Comparison of ENCODE assay signal across 16 cellular contexts in genomic region chr2:160322320-160322719, GRCh38.
DNase-seq lines count a peak whose midpoint lies in the region; ATAC-seq and TF ChIP-seq lines count a peak whose summit lies in the region.
"Had no signal": no experiment of that assay in that cellular context is flagged by ENCODE, and none has a peak within 500 bp of the region (broad histone marks: within the 10 kb centered on the region; RNA-seq: fewer than 3 reads in every experiment).

No MANE protein-coding gene starts in this region.

- H3K36me3 Mint-ChIP-seq in activated naive CD8-positive, alpha-beta T cell treated with anti-CD3 and anti-CD28 coated beads for 36 hours = peaks cover 14% of the 10 kb centered on the region

- H3K9me3 Mint-ChIP-seq in activated naive CD8-positive, alpha-beta T cell treated with anti-CD3 and anti-CD28 coated beads for 36 hours = no peaks in the 10 kb centered on the region
- H3K9me3 Mint-ChIP-seq: IgD-negative memory B cell; T-helper 1 cell treated with Interleukin-12 subunit alpha and Interleukin-12 subunit beta and Interleukin-4 antibody, amounts not matched to agents 30 μg/mL and 1 μg/mL, for 36 hours had no signal

- no peak overlapping the region for H3K4me3 Mint-ChIP-seq in activated naive CD8-positive, alpha-beta T cell treated with anti-CD3 and anti-CD28 coated beads for 36 hours
- H3K4me3 Mint-ChIP-seq: IgD-negative memory B cell; T-helper 1 cell treated with Interleukin-12 subunit alpha and Interleukin-12 subunit beta and Interleukin-4 antibody, amounts not matched to agents 30 μg/mL and 1 μg/mL, for 36 hours had no signal

- no peaks in the 10 kb centered on the region for H3K36me3 ChIP-seq in brain microvascular endothelial cell (replicated peaks)

- in situ Hi-C loops in GM13976 (cut with MboI; ENCODE audit: low sequenced_read_pairs, unreplicated experiment) = no loop called here
- in situ Hi-C loops in brain microvascular endothelial cell (cut with HindIII; ENCODE audit: low pct_ligation_motif_present, low sequenced_read_pairs) = no loop called here

- peaks cover 62% of the 10 kb centered on the region for H3K4me1 Mint-ChIP-seq in activated naive CD8-positive, alpha-beta T cell treated with anti-CD3 and anti-CD28 coated beads for 36 hours

- DNase-seq in GM13976 (ENCODE audit: low spot score) (peak; percentile 5), omental fat pad (ENCODE audit: low spot score) (no peak), H4 (ENCODE audit: low spot score) (no peak), activated gamma-delta T cell (lab: John Stamatoyannopoulos, UW) (no peak), brain microvascular endothelial cell (no peak)
- peak; percentile 24 for DNase-seq in activated naive CD8-positive, alpha-beta T cell treated with anti-CD3 and anti-CD28 coated beads for 36 hours
- DNase-seq: activated gamma-delta T cell treated with Interleukin-2 at 50 U/mL for 16 hours, foreskin keratinocyte, left ventricle myocardium superior, NCI-H1105 treated with DMSO at 0.1 percent for 48 hours, testis had no signal

- no peak overlapping the region for H3K4me3 ChIP-seq in brain microvascular endothelial cell (ENCODE audit: low read depth, low read length)
- H3K4me3 ChIP-seq: BLaER1 treated with 17β-estradiol and CSF1 and Interleukin-3, amounts not matched to agents 10 nM and 100 nM; testis had no signal

- TF ChIP-seq CTCF in GM13976 (IDR thresholded peaks at IDR 0.05; ENCODE audit: borderline replicate concordance, control extremely low read depth, extremely low read depth, insufficient read depth, missing control alignments) = no peak
- TF ChIP-seq CTCF in omental fat pad (IDR thresholded peaks at IDR 0.05) = no peak
- no peak for TF ChIP-seq CTCF in brain microvascular endothelial cell (IDR thresholded peaks at IDR 0.05; ENCODE audit: low read depth, low read length, missing control alignments)

- H3K27ac Mint-ChIP-seq in activated naive CD8-positive, alpha-beta T cell treated with anti-CD3 and anti-CD28 coated beads for 36 hours = no peak overlapping the region
- H3K27ac Mint-ChIP-seq: IgD-negative memory B cell; T-helper 1 cell treated with Interleukin-12 subunit alpha and Interleukin-12 subunit beta and Interleukin-4 antibody, amounts not matched to agents 30 μg/mL and 1 μg/mL, for 36 hours had no signal

- no peaks in the 10 kb centered on the region for H3K27me3 Mint-ChIP-seq in activated naive CD8-positive, alpha-beta T cell treated with anti-CD3 and anti-CD28 coated beads for 36 hours
- H3K27me3 Mint-ChIP-seq: IgD-negative memory B cell had no signal

- H3K27ac ChIP-seq in brain microvascular endothelial cell = no peak overlapping the region
- H3K27ac ChIP-seq: BLaER1 treated with 17β-estradiol and CSF1 and Interleukin-3, amounts not matched to agents 10 nM and 100 nM; foreskin keratinocyte; testis had no signal

- H3K27me3 ChIP-seq in brain microvascular endothelial cell (replicated peaks) = no peaks in the 10 kb centered on the region
- H3K27me3 ChIP-seq: BLaER1 treated with 17β-estradiol and CSF1 and Interleukin-3, amounts not matched to agents 10 nM and 100 nM; foreskin keratinocyte; testis had no signal

- ATAC-seq in GM18858 (IDR thresholded peaks at IDR 0.05; ENCODE audit: unreplicated experiment) = peak; percentile 45
- ATAC-seq in HG02938 (IDR thresholded peaks at IDR 0.05; ENCODE audit: unreplicated experiment) = peak; percentile 56
- ATAC-seq in omental fat pad (ENCODE audit: low FRiP score) = no peak
- ATAC-seq: foreskin keratinocyte, left ventricle myocardium superior had no signal

Comparison
In these comparisons a context has a peak if more than half of its experiments do, and no peak if none do; other contexts are left out.
1. DNase-seq: peak in GM13976 (single experiment) and activated naive CD8-positive, alpha-beta T cell treated with anti-CD3 and anti-CD28 coated beads for 36 hours (single experiment); none in omental fat pad (single experiment), H4 (single experiment), activated gamma-delta T cell (single experiment) and brain microvascular endothelial cell (single experiment).